In the genomic region with DNA sequence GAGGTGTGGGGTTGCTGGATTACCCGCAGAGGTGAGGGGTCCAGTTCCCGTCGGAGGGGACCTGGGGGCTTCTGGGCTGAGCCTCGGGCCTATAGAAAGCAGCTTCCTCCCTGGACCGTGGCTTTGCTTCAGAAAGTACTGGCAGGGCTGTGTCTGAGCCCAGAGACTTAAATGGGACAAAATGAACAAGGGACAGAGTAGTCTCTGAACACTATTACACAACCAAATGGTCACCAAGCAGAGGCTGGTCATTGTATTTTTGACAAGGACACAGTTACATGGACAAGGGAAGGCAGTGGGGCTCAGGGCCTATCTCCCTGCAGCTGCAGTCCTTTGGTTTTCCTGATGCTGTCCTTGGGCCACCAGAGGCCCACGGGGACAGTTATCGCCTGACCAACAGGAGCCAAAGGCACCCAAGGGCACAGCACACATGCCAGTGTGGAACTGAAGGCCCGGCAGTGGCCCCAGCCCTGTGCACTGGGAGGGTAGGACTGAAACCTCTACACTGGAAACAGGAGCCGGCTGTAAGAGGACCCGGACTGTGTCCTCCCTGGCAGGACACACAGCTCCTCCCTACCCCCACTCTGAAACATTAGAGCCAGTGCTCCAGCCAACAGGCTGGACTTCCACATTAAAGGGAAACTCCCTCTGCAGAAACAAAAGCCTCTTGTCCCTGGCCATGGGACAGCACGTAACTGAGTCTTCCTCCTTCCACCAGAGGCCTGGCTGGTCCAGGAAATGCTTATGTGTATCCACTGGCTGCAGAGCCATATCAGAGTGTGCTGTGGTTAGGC, we compare ENCODE assay signal across 9 cellular contexts. TPM values are rescaled to one million over a fixed set of nuclear protein-coding genes. Genes with fewer than 3 reads are reported as not detected.
DNase-seq lines count a peak whose midpoint lies in the region; ATAC-seq and TF ChIP-seq lines count a peak whose summit lies in the region.
"Had no signal": no experiment of that assay in that cellular context is flagged by ENCODE, and none has a peak within 500 bp of the region (broad histone marks: within the 10 kb centered on the region; RNA-seq: fewer than 3 reads in every experiment).

No MANE protein-coding gene starts in this region.

- H2AFZ ChIP-seq in GM23248, result no peak overlapping the region
- no peak overlapping the region for H2AFZ ChIP-seq in mammary epithelial cell (ENCODE audit: low read depth, low read length)

- H3K9me2 ChIP-seq in GM23248 (ENCODE audit: insufficient read depth), result no peaks in the 10 kb centered on the region

- H3K27me3 ChIP-seq in GM23248 (replicated peaks; ENCODE audit: insufficient read depth) (no peaks in the 10 kb centered on the region), mammary epithelial cell (ENCODE audit: insufficient read depth, low read length) (no peaks in the 10 kb centered on the region), ovary (no peaks in the 10 kb centered on the region), Peyer's patch (no peaks in the 10 kb centered on the region), brain microvascular endothelial cell (replicated peaks) (no peaks in the 10 kb centered on the region)

- H3K4me3 ChIP-seq in GM23248, result no peak overlapping the region
- H3K4me3 ChIP-seq in mammary epithelial cell (replicated peaks in 1 of 3; ENCODE audit: insufficient read depth in 1 of 3, low read depth in 2 of 3, low read length in 3 of 3), result no peak overlapping the region
- no peak overlapping the region for H3K4me3 ChIP-seq in ovary
- H3K4me3 ChIP-seq in Peyer's patch, result no peak overlapping the region
- no peak overlapping the region for H3K4me3 ChIP-seq in brain microvascular endothelial cell (ENCODE audit: low read depth, low read length)

- H3K79me2 ChIP-seq in GM23248 (ENCODE audit: insufficient read depth), result no peaks in the 10 kb centered on the region
- no peaks in the 10 kb centered on the region for H3K79me2 ChIP-seq in mammary epithelial cell (ENCODE audit: insufficient read depth, low read length)

- no peak overlapping the region for H3K27ac ChIP-seq in GM23248
- H3K27ac ChIP-seq in mammary epithelial cell (ENCODE audit: insufficient read depth, low read depth, low read length), result no peak overlapping the region
- no peak overlapping the region for H3K27ac ChIP-seq in ovary
- peak overlapping the region in 2 of 4 donors; percentile 20 to 47 for H3K27ac ChIP-seq in Peyer's patch
- no peak overlapping the region for H3K27ac ChIP-seq in brain microvascular endothelial cell

- CTCF ChIA-PET in mammary epithelial cell (lab: Charles Lee; ENCODE audit: low non-redundant PET), result no interaction called here

- no peak for TF ChIP-seq CTCF in mammary epithelial cell (conservative IDR thresholded peaks at IDR 0.05 in 1 of 2, IDR thresholded peaks at IDR 0.05 in 1 of 2; ENCODE audit: extremely low read depth in 1 of 2, insufficient read depth in 1 of 2, low read depth in 1 of 2, low read length in 2 of 2)
- TF ChIP-seq CTCF in ovary (IDR thresholded peaks at IDR 0.05), result no peak
- no peak for TF ChIP-seq CTCF in Peyer's patch (IDR thresholded peaks at IDR 0.05)
- no peak for TF ChIP-seq CTCF in brain microvascular endothelial cell (IDR thresholded peaks at IDR 0.05; ENCODE audit: low read depth, low read length, missing control alignments)

- BruUV-seq in mammary epithelial cell (replicated peaks; lab: Mats Ljungman, UMichigan), result no TSS peak

- peaks cover 14% of the 10 kb centered on the region for H3K4me1 ChIP-seq in GM23248 (ENCODE audit: insufficient read depth)
- peaks cover 19% of the 10 kb centered on the region for H3K4me1 ChIP-seq in mammary epithelial cell (ENCODE audit: insufficient read depth, low read length)
- peaks cover 6% of the 10 kb centered on the region for H3K4me1 ChIP-seq in ovary (ENCODE audit: insufficient read depth)
- H3K4me1 ChIP-seq in Peyer's patch, result peaks cover 0 to 9% (median 0%) of the 10 kb centered on the region in 4 donors

- in situ Hi-C loops in GM23248 (cut with MboI), result no loop called here
- in situ Hi-C loops in mammary epithelial cell (cut with MboI; ENCODE audit: low sequenced_read_pairs in 2 of 2), result loop anchor here in 1 of 2 donors (25.0 kb wide), 1 partner anchor 131 kb away; no protein-coding TSS in a partner anchor
- in situ Hi-C loops in brain microvascular endothelial cell (cut with HindIII; ENCODE audit: low pct_ligation_motif_present, low sequenced_read_pairs), result no loop called here

- intact Hi-C loops in mammary epithelial cell (cut with micrococcal nuclease) (no loop called here), ovary (cut with DNase I) (no loop called here)

- H3K9me3 ChIP-seq in GM23248 (ENCODE audit: low read depth), result no peaks in the 10 kb centered on the region
- no peaks in the 10 kb centered on the region for H3K9me3 ChIP-seq in mammary epithelial cell (replicated peaks; ENCODE audit: insufficient read depth, low read length)
- H3K9me3 ChIP-seq in ovary, result no peaks in the 10 kb centered on the region
- no peaks in the 10 kb centered on the region for H3K9me3 ChIP-seq in Peyer's patch

- no peaks in the 10 kb centered on the region for H4K20me1 ChIP-seq in GM23248 (ENCODE audit: insufficient read depth)
- H4K20me1 ChIP-seq in mammary epithelial cell (ENCODE audit: insufficient read depth, low read length), result no peaks in the 10 kb centered on the region

- no peak overlapping the region for H3K9ac ChIP-seq in GM23248
- H3K9ac ChIP-seq in mammary epithelial cell (ENCODE audit: insufficient read depth, low read length), result no peak overlapping the region

- DNase-seq in GM23248 (peak; percentile 8), mammary epithelial cell (peak; percentile 59), inferior parietal cortex (ENCODE audit: extremely low spot score) (peak; percentile 86), putamen (ENCODE audit: low spot score) (peak; percentile 95), ovary (no peak), Peyer's patch (no peak), brain microvascular endothelial cell (no peak)
- DNase-seq: activated naive CD4-positive, alpha-beta T cell had no signal

- dilution Hi-C loops in mammary epithelial cell (cut with HindIII; ENCODE audit: low sequenced_read_pairs), result no loop called here

- peaks cover 10% of the 10 kb centered on the region; the same call in 1 of the 2 replicates for H3F3A ChIP-seq in GM23248 (ENCODE audit: insufficient read depth)

- WGBS in GM23248 (ENCODE audit: low coverage in 1 of 2, low lambda C conversion rate in 2 of 2, missing lambda C conversion rate in 2 of 2), 2 experiments, result 80 to 84% methylated on average over 11 of the region's 11 CpGs
- 56% methylated on average over 11 of the region's 11 CpGs for WGBS in mammary epithelial cell (ENCODE audit: low coverage, missing lambda C conversion rate)
- 70 to 75% (median 74%) methylated on average over 11 of the region's 11 CpGs for WGBS in ovary, 3 donors

- no peak for TF ChIP-seq EP300 in ovary (IDR thresholded peaks at IDR 0.05)

- TF ChIP-seq POLR2A in ovary (IDR thresholded peaks at IDR 0.05), result no peak
- TF ChIP-seq POLR2A in Peyer's patch (IDR thresholded peaks at IDR 0.05), result no peak

- no peak for ATAC-seq in GM21619 (IDR thresholded peaks at IDR 0.05; ENCODE audit: unreplicated experiment)

- H3K36me3 ChIP-seq in GM23248 (ENCODE audit: low read depth), result peaks cover 11% of the 10 kb centered on the region; the same call in 1 of the 2 replicates
- peaks cover 17% of the 10 kb centered on the region for H3K36me3 ChIP-seq in mammary epithelial cell (ENCODE audit: insufficient read depth, low read length)
- H3K36me3 ChIP-seq in ovary, result no peaks in the 10 kb centered on the region
- peaks cover 0 to 22% (median 0%) of the 10 kb centered on the region in 3 donors for H3K36me3 ChIP-seq in Peyer's patch
- no peaks in the 10 kb centered on the region for H3K36me3 ChIP-seq in brain microvascular endothelial cell (replicated peaks)

- H3K4me2 ChIP-seq in GM23248 (ENCODE audit: unreplicated experiment) (no peak overlapping the region), mammary epithelial cell (ENCODE audit: insufficient read depth, low read depth, low read length) (no peak overlapping the region)

RNA-seq across cellular contexts. Expression of a gene that starts 26.0 kb away (rescaled TPM):
- 5.7 and 5.8 TPM in 2 replicates for total RNA-seq in GM23248 (2014; rRNA removed; shearing (Covaris generic))
- polyA plus RNA-seq in GM23248 (2016; fragmentation: Nextera tagmentation; extraction: Ambion mirVana), result 9.9 and 13.7 TPM in 2 replicates
- total RNA-seq in mammary epithelial cell, result 10 to 100 TPM; 18.8 to 36.8 TPM
- polyA plus RNA-seq in mammary epithelial cell, result 5.3 TPM
- 3.7 TPM for polyA minus RNA-seq in mammary epithelial cell
- 10 to 100 TPM; 19.6 to 73.4 (median 34.8) TPM for total RNA-seq in ovary
- polyA plus RNA-seq in ovary, result 10 to 100 TPM in 1 of 2 donors, 1 to 10 TPM in 1; 8.1 to 12.9 TPM
- 10 to 100 TPM; 17.2 to 30.0 (median 24.0) TPM for total RNA-seq in Peyer's patch

Comparison
In these comparisons a context has a peak if more than half of its experiments do, and no peak if none do; other contexts are left out.
1. DNase-seq: peak in GM23248 (single experiment), mammary epithelial cell (single experiment), inferior parietal cortex (single experiment) and putamen (single experiment); none in ovary (0 of 5), Peyer's patch (0 of 3) and brain microvascular endothelial cell (single experiment).